14 cellular contexts compared by ENCODE assay signal in genomic region chr12:1282670-1283361, GRCh38.
DNase-seq lines count a peak whose midpoint lies in the region; ATAC-seq and TF ChIP-seq lines count a peak whose summit lies in the region.
"Had no signal": no experiment of that assay in that cellular context is flagged by ENCODE, and none has a peak within 500 bp of the region (broad histone marks: within the 10 kb centered on the region; RNA-seq: fewer than 3 reads in every experiment).

No MANE protein-coding gene starts in this region.

- TF ChIP-seq POLR2A in sigmoid colon (IDR thresholded peaks at IDR 0.05) = no peak
- no peak for TF ChIP-seq POLR2A in right lobe of liver (IDR thresholded peaks at IDR 0.05)

- intact Hi-C loops in Right ventricle myocardium superior (cut with DNase I) (no loop called here), sigmoid colon (cut with DNase I) (loop anchor here (5.0 kb wide), 2 partner anchors 76 to 309 kb away; partner anchors contain the start of gene FBXL14), right lobe of liver (cut with DNase I) (no loop called here)

- no peaks in the 10 kb centered on the region for H3K9me3 ChIP-seq in sigmoid colon
- no peaks in the 10 kb centered on the region for H3K9me3 ChIP-seq in right lobe of liver
- H3K9me3 ChIP-seq: BE2C had no signal

- no peak overlapping the region for H3K4me3 Mint-ChIP-seq in nephron progenitor cell
- H3K4me3 Mint-ChIP-seq: IgD-negative memory B cell had no signal

- H3K27ac ChIP-seq in sigmoid colon = peak overlapping the region; percentile 62 to 86 (median 72)
- H3K27ac ChIP-seq in right lobe of liver = no peak overlapping the region
- H3K27ac ChIP-seq: VCaP had no signal

- peaks cover 4 to 37% (median 31%) of the 10 kb centered on the region in 4 donors for H3K4me1 ChIP-seq in sigmoid colon
- H3K4me1 ChIP-seq in right lobe of liver = no peaks in the 10 kb centered on the region

- DNase-seq in DMS 273 (lab: John Stamatoyannopoulos, UW; ENCODE audit: unreplicated experiment) (peak; percentile 79), SK-N-DZ (ENCODE audit: low spot score) (peak; percentile 63), Right ventricle myocardium superior (peak; percentile 71), sigmoid colon (peak; percentile 90), right lobe of liver (no peak), nephron progenitor cell (no peak), NCI-H187 treated with DMSO at 0.1 percent for 48 hours (lab: John Stamatoyannopoulos, UW) (no peak)
- DNase-seq: BE2C, NCI-H1417 treated with DMSO at 0.1 percent for 48 hours had no signal

- no peak overlapping the region for H3K27ac Mint-ChIP-seq in nephron progenitor cell

- H3K4me3 ChIP-seq in sigmoid colon (peak overlapping the region in 1 of 4 donors; percentile 2), right lobe of liver (no peak overlapping the region)
- H3K4me3 ChIP-seq: dorsolateral prefrontal cortex, lung had no signal

- no peaks in the 10 kb centered on the region for H3K36me3 ChIP-seq in sigmoid colon
- H3K36me3 ChIP-seq in right lobe of liver = no peaks in the 10 kb centered on the region
- H3K36me3 ChIP-seq: BE2C had no signal

- TF ChIP-seq EP300 in sigmoid colon (IDR thresholded peaks at IDR 0.05) = peak in 1 of 4 donors; percentile 27

- H3K27me3 Mint-ChIP-seq in nephron progenitor cell (ENCODE audit: low read depth, poor library complexity) = no peaks in the 10 kb centered on the region
- H3K27me3 Mint-ChIP-seq: IgD-negative memory B cell had no signal

- 84 to 89% methylated on average over 5 of the region's 5 CpGs for WGBS in sigmoid colon, 2 donors
- WGBS in right lobe of liver (ENCODE audit: insufficient coverage, low coverage, low lambda C conversion rate, missing lambda C conversion rate) = 80% methylated on average over 5 of the region's 5 CpGs

- peaks cover 37% of the 10 kb centered on the region for H3K36me3 Mint-ChIP-seq in nephron progenitor cell (ENCODE audit: low read depth)

- TF ChIP-seq CTCF in sigmoid colon (IDR thresholded peaks at IDR 0.05) (no peak), right lobe of liver (IDR thresholded peaks at IDR 0.05) (no peak), nephron progenitor cell (IDR thresholded peaks at IDR 0.05) (no peak)

- H3K4me1 Mint-ChIP-seq in nephron progenitor cell = peaks cover 51% of the 10 kb centered on the region

- peak; percentile 89 for ATAC-seq in Right ventricle myocardium superior (ENCODE audit: poor library complexity)
- ATAC-seq in right lobe of liver = no peak
- ATAC-seq in GM18873 (IDR thresholded peaks at IDR 0.05; ENCODE audit: low FRiP score, unreplicated experiment) = no peak

- peaks cover 5% of the 10 kb centered on the region for H3K9me3 Mint-ChIP-seq in nephron progenitor cell
- H3K9me3 Mint-ChIP-seq: IgD-negative memory B cell had no signal

- H3K27me3 ChIP-seq in sigmoid colon (no peaks in the 10 kb centered on the region), right lobe of liver (no peaks in the 10 kb centered on the region)
- H3K27me3 ChIP-seq: BE2C, dorsolateral prefrontal cortex had no signal

Comparison
In these comparisons a context has a peak if more than half of its experiments do, and no peak if none do; other contexts are left out.
1. DNase-seq: peak in DMS 273 (single experiment), SK-N-DZ (single experiment), Right ventricle myocardium superior (single experiment) and sigmoid colon (single experiment); none in right lobe of liver (0 of 3), nephron progenitor cell (single experiment) and NCI-H187 treated with DMSO at 0.1 percent for 48 hours (single experiment).
2. H3K27ac ChIP-seq: peak in sigmoid colon (4 of 4); none in right lobe of liver (0 of 3).